Comparison of ENCODE assay signal across 11 cellular contexts in genomic region chr4:110623710-110624015, GRCh38. TPM values are rescaled to one million over a fixed set of nuclear protein-coding genes. Genes with fewer than 3 reads are reported as not detected.
DNase-seq lines count a peak whose midpoint lies in the region; ATAC-seq and TF ChIP-seq lines count a peak whose summit lies in the region.
"Had no signal": no experiment of that assay in that cellular context is flagged by ENCODE, and none has a peak within 500 bp of the region (broad histone marks: within the 10 kb centered on the region; RNA-seq: fewer than 3 reads in every experiment).

No MANE protein-coding gene starts in this region.

- peaks cover 100% of the 10 kb centered on the region for H3K27me3 Mint-ChIP-seq in activated T-cell treated with anti-CD3 and anti-CD28 coated beads, Interleukin-2, amount 50 U/mL, for 24 hours
- H3K27me3 Mint-ChIP-seq in WTC11 (ENCODE audit: low read depth): peaks cover 100% of the 10 kb centered on the region

- H2AFZ ChIP-seq in hepatocyte: no peak overlapping the region

- H3K9ac ChIP-seq in skeletal muscle satellite cell (ENCODE audit: low read depth, low read length): peak overlapping the region; percentile 81

- peaks cover 73% of the 10 kb centered on the region for H3K79me2 ChIP-seq in hepatocyte

- H3K4me3 ChIP-seq in hepatocyte (peak overlapping the region; percentile 31), skeletal muscle satellite cell (ENCODE audit: low read length) (peak overlapping the region; percentile 78)

- POLR2A ChIA-PET in WTC11 (lab: Charles Lee): interaction anchor here (0.8 to 1.4 kb wide), 2 partner anchors 13 to 270 kb away, joined by 3 to 4 read pairs; no protein-coding TSS in a partner anchor

- H3K4me2 ChIP-seq in hepatocyte (peak overlapping the region; percentile 91), skeletal muscle satellite cell (ENCODE audit: low read length) (peak overlapping the region; percentile 92)

- TF ChIP-seq CTCF in WTC11 (IDR thresholded peaks at IDR 0.05) (no peak), hepatocyte (IDR thresholded peaks at IDR 0.05; ENCODE audit: poor library complexity) (no peak)

- WGBS in hepatocyte (ENCODE audit: low lambda C conversion rate, missing lambda C conversion rate): 21% methylated on average over 10 of the region's 10 CpGs

- CTCF ChIA-PET in WTC11 (lab: Charles Lee): no interaction called here

- H3K4me1 Mint-ChIP-seq in activated T-cell treated with anti-CD3 and anti-CD28 coated beads, Interleukin-2, amount 50 U/mL, for 24 hours (ENCODE audit: low read depth): peaks cover 45% of the 10 kb centered on the region
- peaks cover 79% of the 10 kb centered on the region for H3K4me1 Mint-ChIP-seq in WTC11

- no peaks in the 10 kb centered on the region for H3K36me3 Mint-ChIP-seq in activated T-cell treated with anti-CD3 and anti-CD28 coated beads, Interleukin-2, amount 50 U/mL, for 24 hours (ENCODE audit: low read depth)
- no peaks in the 10 kb centered on the region for H3K36me3 Mint-ChIP-seq in WTC11

- H3K36me3 ChIP-seq in hepatocyte (replicated peaks; ENCODE audit: insufficient read depth, low read depth) (no peaks in the 10 kb centered on the region), skeletal muscle satellite cell (ENCODE audit: insufficient read depth, low read length) (peaks cover 13% of the 10 kb centered on the region)

- DNase-seq in activated T-cell treated with anti-CD3 and anti-CD28 coated beads, Interleukin-2, amount 50 U/mL, for 24 hours: no peak
- DNase-seq in activated T-cell treated with anti-CD3 and anti-CD28 coated beads, Interleukin-2, amount 50 U/mL, for 1 hour: no peak
- DNase-seq in WTC11 (ENCODE audit: low spot score) (no peak), hepatocyte (ENCODE audit: low spot score) (no peak), left lobe of liver (ENCODE audit: low spot score) (no peak), NCI-H2029 treated with DMSO at 0.1 percent for 48 hours (lab: John Stamatoyannopoulos, UW) (no peak), GM03348 (ENCODE audit: low spot score) (no peak)
- DNase-seq: NK-92 treated with Interleukin-12 subunit alpha and Interleukin-12 subunit beta, amount 100 ng/mL, for 24 hours had no signal

- H3K4me1 ChIP-seq in hepatocyte (ENCODE audit: insufficient read depth) (peaks cover 19% of the 10 kb centered on the region), skeletal muscle satellite cell (ENCODE audit: control insufficient read depth, insufficient read depth, low read length) (peaks cover 16% of the 10 kb centered on the region)

- peaks cover 2% of the 10 kb centered on the region for H3K9me3 Mint-ChIP-seq in activated T-cell treated with anti-CD3 and anti-CD28 coated beads, Interleukin-2, amount 50 U/mL, for 24 hours
- H3K9me3 Mint-ChIP-seq in WTC11: no peaks in the 10 kb centered on the region

- H3K27me3 ChIP-seq in hepatocyte: peaks cover 16% of the 10 kb centered on the region
- no peaks in the 10 kb centered on the region for H3K27me3 ChIP-seq in skeletal muscle satellite cell (ENCODE audit: control insufficient read depth, insufficient read depth, low read length)
- H3K27me3 ChIP-seq: testis had no signal

- H3K27ac ChIP-seq in hepatocyte: peak overlapping the region; percentile 89
- H3K27ac ChIP-seq: testis had no signal

- H4K20me1 ChIP-seq in hepatocyte (ENCODE audit: insufficient read depth, poor library complexity, severe bottlenecking): peaks cover 13% of the 10 kb centered on the region

- H3K9me2 ChIP-seq in hepatocyte (replicated peaks; ENCODE audit: insufficient read depth): no peaks in the 10 kb centered on the region

- H3K27ac Mint-ChIP-seq in activated T-cell treated with anti-CD3 and anti-CD28 coated beads, Interleukin-2, amount 50 U/mL, for 24 hours: no peak overlapping the region
- H3K27ac Mint-ChIP-seq in WTC11: no peak overlapping the region

- ATAC-seq in WTC11 (no peak), left lobe of liver (no peak)

- no peaks in the 10 kb centered on the region for H3K9me3 ChIP-seq in hepatocyte (ENCODE audit: low read depth)
- H3K9me3 ChIP-seq in skeletal muscle satellite cell (replicated peaks; ENCODE audit: low read length): no peaks in the 10 kb centered on the region
- H3K9me3 ChIP-seq: testis had no signal

- peak overlapping the region; percentile 23 for H3K4me3 Mint-ChIP-seq in activated T-cell treated with anti-CD3 and anti-CD28 coated beads, Interleukin-2, amount 50 U/mL, for 24 hours
- H3K4me3 Mint-ChIP-seq in WTC11: peak overlapping the region; percentile 76

TF ChIP-seq in WTC11, 78 proteins besides CTCF, POLR2A, EP300 and RAD21:
- no peak for TF ChIP-seq ARID4B (CRISPR knock-in tag; IDR thresholded peaks at IDR 0.05; ENCODE audit: borderline replicate concordance)
- TF ChIP-seq TEAD1 (CRISPR knock-in tag; IDR thresholded peaks at IDR 0.05): no peak
- no peak for TF ChIP-seq ZNF423 (CRISPR knock-in tag; IDR thresholded peaks at IDR 0.05)
- TF ChIP-seq ZNF317 (CRISPR knock-in tag; IDR thresholded peaks at IDR 0.05; ENCODE audit: borderline replicate concordance, low read depth): no peak

RNA-seq across cellular contexts. Expression of gene PITX2, which starts 0.8 kb away (rescaled TPM):
- 11.3 to 24.9 TPM (median 12.2 TPM) in 3 replicates for total RNA-seq in WTC11 (2021)
- total RNA-seq in hepatocyte: 80.5 and 99.2 TPM in 2 replicates
- polyA plus RNA-seq in hepatocyte: 142 and 147 TPM in 2 replicates
- 1.0 and 7.6 TPM in 2 replicates for total RNA-seq in skeletal muscle satellite cell (2012; rRNA removed)
- total RNA-seq in left lobe of liver: not detected
- total RNA-seq: liver had no signal

Comparison
In these comparisons a context has a peak if more than half of its experiments do, and no peak if none do; other contexts are left out.
1. RNA of gene PITX2, which starts 0.8 kb away (total RNA-seq): 80.5 to 99.2 TPM in hepatocyte and 11.3 to 24.9 TPM in WTC11; not detected in left lobe of liver (single experiment); every median in the first group is over 10 times any median in the second.